9 cellular contexts compared by ENCODE assay signal in genomic region chr17:31580331-31581021, GRCh38.
DNase-seq lines count a peak whose midpoint lies in the region; ATAC-seq and TF ChIP-seq lines count a peak whose summit lies in the region.
"Had no signal": no experiment of that assay in that cellular context is flagged by ENCODE, and none has a peak within 500 bp of the region (broad histone marks: within the 10 kb centered on the region; RNA-seq: fewer than 3 reads in every experiment).

No MANE protein-coding gene starts in this region.

- no peak overlapping the region; the same call in 1 of the 2 replicates for H2AFZ ChIP-seq in OCI-LY3 (ENCODE audit: low read depth, low read length)

- H3K27ac Mint-ChIP-seq in Calu3 (ENCODE audit: unreplicated experiment): peak overlapping the region; percentile 70
- no peak overlapping the region for H3K27ac Mint-ChIP-seq in T-helper 2 cell treated with Interferon-gamma antibody and Interleukin-4, amounts not matched to agents 5 μg/mL and 100 μg/mL, for 36 hours

- H3K9ac ChIP-seq in OCI-LY3 (ENCODE audit: low read length): peak overlapping the region; percentile 36; the same call in 1 of the 2 replicates

- H3K4me1 ChIP-seq in OCI-LY3 (ENCODE audit: low read length) (peaks cover 32% of the 10 kb centered on the region), esophagus squamous epithelium (peaks cover 15 to 62% (median 48%) of the 10 kb centered on the region in 3 donors)

- no peaks in the 10 kb centered on the region for H3K36me3 ChIP-seq in OCI-LY3 (replicated peaks; ENCODE audit: low read depth, low read length)
- peaks cover 0 to 23% (median 3%) of the 10 kb centered on the region in 3 donors for H3K36me3 ChIP-seq in esophagus squamous epithelium

- peak overlapping the region; percentile 69 for H3K4me2 ChIP-seq in OCI-LY3 (ENCODE audit: low read length)

- H3K79me2 ChIP-seq in OCI-LY3 (ENCODE audit: low read length): no peaks in the 10 kb centered on the region

- no peaks in the 10 kb centered on the region for H4K20me1 ChIP-seq in OCI-LY3 (ENCODE audit: insufficient read depth, low read length)

- CTCF ChIA-PET in Calu3 (lab: Charles Lee): interaction anchor here (1.6 to 1.7 kb wide), 2 partner anchors 16 to 262 kb away, joined by 5 to 9 read pairs; no protein-coding TSS in a partner anchor

- WGBS in esophagus squamous epithelium, 2 donors: 45 to 57% methylated on average over 3 to 4 of the region's 6 CpGs

- H3K27ac ChIP-seq in OCI-LY3 (ENCODE audit: low read length) (peak overlapping the region; percentile 71), esophagus squamous epithelium (peak overlapping the region; percentile 48 to 93 (median 72))

- TF ChIP-seq CTCF in Calu3 (IDR thresholded peaks at IDR 0.05; ENCODE audit: unreplicated experiment) (no peak), OCI-LY3 (IDR thresholded peaks at IDR 0.05; ENCODE audit: low read depth, low read length) (no peak), esophagus squamous epithelium (IDR thresholded peaks at IDR 0.05) (no peak)

- H3K27me3 Mint-ChIP-seq in Calu3 (ENCODE audit: unreplicated experiment): no peaks in the 10 kb centered on the region
- no peaks in the 10 kb centered on the region for H3K27me3 Mint-ChIP-seq in T-helper 2 cell treated with Interferon-gamma antibody and Interleukin-4, amounts not matched to agents 5 μg/mL and 100 μg/mL, for 36 hours (ENCODE audit: low read depth)

- peaks cover 15% of the 10 kb centered on the region for H3K36me3 Mint-ChIP-seq in Calu3 (ENCODE audit: insufficient read depth, unreplicated experiment)
- H3K36me3 Mint-ChIP-seq in T-helper 2 cell treated with Interferon-gamma antibody and Interleukin-4, amounts not matched to agents 5 μg/mL and 100 μg/mL, for 36 hours (ENCODE audit: low read depth): no peaks in the 10 kb centered on the region

- peak; percentile 74 for DNase-seq in Calu3
- DNase-seq in esophagus squamous epithelium (lab: John Stamatoyannopoulos, UW): no peak
- DNase-seq in posterior vena cava (ENCODE audit: low spot score): peak; percentile 85
- no peak for DNase-seq in NCI-H1092 (lab: John Stamatoyannopoulos, UW)
- DNase-seq in T-helper 2 cell treated with Interferon-gamma antibody and Interleukin-4, amounts not matched to agents 5 μg/mL and 100 μg/mL, for 36 hours (ENCODE audit: low spot score): no peak
- no peak for DNase-seq in GF-D8 (lab: John Stamatoyannopoulos, UW)
- DNase-seq: NCI-H1417 had no signal

- intact Hi-C loops in Calu3 (cut with micrococcal nuclease; ENCODE audit: unreplicated experiment) (loop anchor here (1.0 kb wide), 1 partner anchor 31 kb away; no protein-coding TSS in a partner anchor), esophagus squamous epithelium (cut with DNase I) (no loop called here), posterior vena cava (cut with DNase I) (no loop called here)

- H3K9me3 Mint-ChIP-seq in Calu3 (ENCODE audit: low read depth, unreplicated experiment): no peaks in the 10 kb centered on the region
- no peaks in the 10 kb centered on the region for H3K9me3 Mint-ChIP-seq in T-helper 2 cell treated with Interferon-gamma antibody and Interleukin-4, amounts not matched to agents 5 μg/mL and 100 μg/mL, for 36 hours

- TF ChIP-seq POLR2A in esophagus squamous epithelium (IDR thresholded peaks at IDR 0.05): no peak

- H3K4me3 ChIP-seq in OCI-LY3 (ENCODE audit: low read length) (peak overlapping the region; percentile 42), esophagus squamous epithelium (peak overlapping the region in 1 of 4 donors; percentile 40)

- peaks cover 53% of the 10 kb centered on the region for H3K4me1 Mint-ChIP-seq in Calu3 (ENCODE audit: low read depth, unreplicated experiment)
- H3K4me1 Mint-ChIP-seq in T-helper 2 cell treated with Interferon-gamma antibody and Interleukin-4, amounts not matched to agents 5 μg/mL and 100 μg/mL, for 36 hours (ENCODE audit: low read depth): peaks cover 4% of the 10 kb centered on the region

- no TSS peak for BruUV-seq in Calu3 (replicated peaks; lab: Mats Ljungman, UMichigan)

- no peak for ATAC-seq in HG03457 (IDR thresholded peaks at IDR 0.05; ENCODE audit: unreplicated experiment)

- H3K9me3 ChIP-seq in OCI-LY3 (ENCODE audit: insufficient read depth, low read length): no peaks in the 10 kb centered on the region
- no peaks in the 10 kb centered on the region for H3K9me3 ChIP-seq in esophagus squamous epithelium

- H3K27me3 ChIP-seq in OCI-LY3 (ENCODE audit: low read depth, low read length): no peaks in the 10 kb centered on the region
- no peaks in the 10 kb centered on the region for H3K27me3 ChIP-seq in esophagus squamous epithelium

- peak overlapping the region; percentile 52 for H3K4me3 Mint-ChIP-seq in Calu3 (ENCODE audit: low read depth, unreplicated experiment)
- H3K4me3 Mint-ChIP-seq in T-helper 2 cell treated with Interferon-gamma antibody and Interleukin-4, amounts not matched to agents 5 μg/mL and 100 μg/mL, for 36 hours: no peak overlapping the region

Comparison
In these comparisons a context has a peak if more than half of its experiments do, and no peak if none do; other contexts are left out.
1. DNase-seq: peak in Calu3 (single experiment) and posterior vena cava (single experiment); none in esophagus squamous epithelium (single experiment), NCI-H1092 (single experiment), T-helper 2 cell treated with Interferon-gamma antibody and Interleukin-4, amounts not matched to agents 5 μg/mL and 100 μg/mL, for 36 hours (single experiment) and GF-D8 (single experiment).